15 cellular contexts compared by ENCODE assay signal in the genomic region with DNA sequence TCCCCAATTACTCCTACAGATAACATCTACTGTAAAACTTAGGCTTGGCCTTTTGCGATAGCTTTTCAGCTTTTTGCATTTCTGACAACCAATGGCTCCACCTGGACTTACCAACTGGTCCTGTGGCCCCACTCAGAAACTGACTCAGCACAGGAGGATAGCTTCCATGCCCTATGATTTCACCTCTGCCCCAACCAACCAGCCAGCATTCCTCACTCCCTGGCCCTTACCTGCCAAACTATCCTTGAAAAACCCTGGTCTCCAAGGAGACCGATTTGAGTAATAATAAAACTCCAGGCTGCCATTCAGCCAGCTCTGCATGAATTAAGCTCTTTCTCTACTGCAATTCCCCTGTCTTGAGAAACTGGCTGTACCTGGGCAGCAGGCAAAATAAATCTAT. TPM values are rescaled to one million over a fixed set of nuclear protein-coding genes. Genes with fewer than 3 reads are reported as not detected.
DNase-seq lines count a peak whose midpoint lies in the region; ATAC-seq and TF ChIP-seq lines count a peak whose summit lies in the region.
"Had no signal": no experiment of that assay in that cellular context is flagged by ENCODE, and none has a peak within 500 bp of the region (broad histone marks: within the 10 kb centered on the region; RNA-seq: fewer than 3 reads in every experiment).

No MANE protein-coding gene starts in this region.

- no peak overlapping the region for H3T11ph ChIP-seq in H9 (ENCODE audit: low read length)

- H4K20me1 ChIP-seq in H9 (ENCODE audit: control insufficient read depth, insufficient read depth, insufficient read length), result no peaks in the 10 kb centered on the region

- H4K8ac ChIP-seq in H9 (replicated peaks; ENCODE audit: insufficient read length, low read depth, low read length), result no peak overlapping the region

- 0 out of 2 replicates have a peak overlapping the region, but pooled peaks have one; percentile 11 for H3K14ac ChIP-seq in H9 (ENCODE audit: insufficient read depth, low read length)

- H3K4me3 Mint-ChIP-seq in H9, result peak overlapping the region in 1 of 2 experiments; percentile 39; a peak in 2 of 5 replicates
- H3K4me3 Mint-ChIP-seq in mesothelial cell of epicardium, result no peak overlapping the region
- H3K4me3 Mint-ChIP-seq: activated naive CD8-positive, alpha-beta T cell treated with anti-CD3 and anti-CD28 coated beads, Interleukin-2, amount 10 ng/mL, durations not matched to agents 7 days and 5 days had no signal

- TF ChIP-seq POLR2A in erythroblast (IDR thresholded peaks at IDR 0.05; ENCODE audit: low read length) (no peak), adrenal gland (IDR thresholded peaks at IDR 0.05) (no peak)

- H3K79me2 ChIP-seq in H9 (ENCODE audit: insufficient read depth, low read length), result no peaks in the 10 kb centered on the region

- H3K4ac ChIP-seq in H9 (ENCODE audit: low read depth, low read length), result no peak overlapping the region

- H3K4me3 ChIP-seq in NT2/D1 (ENCODE audit: insufficient read length, low read depth) (no peak overlapping the region), adrenal gland (no peak overlapping the region)
- H3K4me3 ChIP-seq: coronary artery had no signal

- H3K9me3 ChIP-seq in H9 (ENCODE audit: control insufficient read depth, low read depth, low read length), result no peaks in the 10 kb centered on the region
- no peaks in the 10 kb centered on the region for H3K9me3 ChIP-seq in NT2/D1 (ENCODE audit: insufficient read depth, low read length)
- no peaks in the 10 kb centered on the region for H3K9me3 ChIP-seq in adrenal gland (replicated peaks in 1 of 3)

- H3K27ac Mint-ChIP-seq in H9, result peak overlapping the region; percentile 93 to 99 (median 94)
- H3K27ac Mint-ChIP-seq in mesothelial cell of epicardium, result peak overlapping the region; percentile 53

- H3K36me3 Mint-ChIP-seq in H9 (ENCODE audit: insufficient read depth in 1 of 3, low read depth in 3 of 3) (peaks cover 19 to 25% (median 19%) of the 10 kb centered on the region in 3 experiments), mesothelial cell of epicardium (peaks cover 36% of the 10 kb centered on the region)

- no peak overlapping the region for H4K5ac ChIP-seq in H9 (ENCODE audit: insufficient read length, low read depth, low read length)

- no peak overlapping the region for H2BK20ac ChIP-seq in H9 (ENCODE audit: low read depth, low read length, poor library complexity, severe bottlenecking)

- no peak overlapping the region for H2BK5ac ChIP-seq in H9 (ENCODE audit: insufficient read length, low read length)

- no peak overlapping the region for H3K18ac ChIP-seq in H9 (ENCODE audit: insufficient read length, low read depth, low read length)

- H3K9ac ChIP-seq in H9 (ENCODE audit: extremely low read depth, insufficient read length, low read length), result no peak overlapping the region
- H3K9ac ChIP-seq in NT2/D1 (ENCODE audit: insufficient read length, low read depth), result no peak overlapping the region

- H3K36me3 ChIP-seq in NT2/D1 (ENCODE audit: insufficient read depth, insufficient read length, low read length) (peaks cover 29% of the 10 kb centered on the region), adrenal gland (replicated peaks in 1 of 2) (peaks cover 0 to 29% of the 10 kb centered on the region in 2 donors)

- H3K27ac ChIP-seq in H9 (ENCODE audit: insufficient read length, low read depth, low read length) (peak overlapping the region; percentile 88), foreskin keratinocyte (no peak overlapping the region), adrenal gland (no peak overlapping the region)
- H3K27ac ChIP-seq: coronary artery, WERI-Rb-1 had no signal

- peak; percentile 90 for DNase-seq in H9
- DNase-seq in NT2/D1 (ENCODE audit: low read depth, low spot score), result peak; percentile 74
- DNase-seq in foreskin keratinocyte, result peak; percentile 18 to 60
- no peak for DNase-seq in mesothelial cell of epicardium (ENCODE audit: low spot score in 2 of 2, unreplicated experiment in 2 of 2)
- DNase-seq in NCI-H1092 (lab: John Stamatoyannopoulos, UW), result no peak
- no peak for DNase-seq in erythroblast (lab: John Stamatoyannopoulos, UW)
- no peak for DNase-seq in adrenal gland
- DNase-seq: activated naive CD8-positive, alpha-beta T cell treated with anti-CD3 and anti-CD28 coated beads, Interleukin-2, amount 10 ng/mL, durations not matched to agents 7 days and 5 days; C1 segment of cervical spinal cord; left cardiac atrium; NCI-H748 treated with DMSO at 0.1 percent for 48 hours; nephron progenitor cell; WERI-Rb-1 had no signal

- no peak overlapping the region for H2BK12ac ChIP-seq in H9 (ENCODE audit: insufficient read length, low read depth, low read length)

- H2BK120ac ChIP-seq in H9 (ENCODE audit: low read depth, low read length, poor library complexity, severe bottlenecking), result peak overlapping the region; percentile 39

- H4K91ac ChIP-seq in H9 (ENCODE audit: insufficient read length, low read depth, low read length), result no peak overlapping the region

- H2AK5ac ChIP-seq in H9 (ENCODE audit: insufficient read length, low read length), result no peak overlapping the region

- no peaks in the 10 kb centered on the region for H3K79me1 ChIP-seq in H9 (ENCODE audit: insufficient read depth, low read depth, low read length, poor library complexity, severe bottlenecking)

- no peak overlapping the region for H2AFZ ChIP-seq in H9 (ENCODE audit: low read length)

- no peak overlapping the region for H3K23ac ChIP-seq in H9 (ENCODE audit: insufficient read length, low read depth, low read length)

- peak; percentile 54 for ATAC-seq in foreskin keratinocyte
- no peak for ATAC-seq in activated CD4-positive, CD25-positive, alpha-beta regulatory T cell treated with anti-CD3 and anti-CD28 coated beads, Interleukin-2, amount 50 U/mL, for 24 hours

- no peaks in the 10 kb centered on the region for H3K23me2 ChIP-seq in H9 (ENCODE audit: insufficient read length, low read depth, low read length, poor library complexity, severe bottlenecking)

- no CpG with 5 or more reads among the region's 2 CpGs for WGBS in H9 (ENCODE audit: extremely low coverage, insufficient read length, low lambda C conversion rate)
- WGBS in adrenal gland, 4 donors, result 67 to 79% (median 74%) methylated on average over 2 of the region's 2 CpGs

- H3K27me3 ChIP-seq in H9 (ENCODE audit: insufficient read depth, low read length) (no peaks in the 10 kb centered on the region), NT2/D1 (ENCODE audit: insufficient read depth, insufficient read length) (no peaks in the 10 kb centered on the region), foreskin keratinocyte (no peaks in the 10 kb centered on the region), adrenal gland (no peaks in the 10 kb centered on the region)

- H3K4me1 ChIP-seq in H9 (ENCODE audit: insufficient read depth, low read length) (peaks cover 33% of the 10 kb centered on the region; the same call in 1 of the 2 replicates), NT2/D1 (ENCODE audit: insufficient read depth, insufficient read length) (peaks cover 10% of the 10 kb centered on the region), foreskin keratinocyte (no peaks in the 10 kb centered on the region), adrenal gland (replicated peaks in 1 of 2) (no peaks in the 10 kb centered on the region)

- no peak overlapping the region for H3K56ac ChIP-seq in H9 (ENCODE audit: insufficient read length, low read depth, low read length)

- peak overlapping the region; percentile 33 for H3K4me2 ChIP-seq in H9 (ENCODE audit: insufficient read depth, insufficient read length, low read length)

- H3K9me3 Mint-ChIP-seq in H9 (peaks cover 0 to 5% of the 10 kb centered on the region in 2 experiments; a peak in 2 of 5 replicates), mesothelial cell of epicardium (no peaks in the 10 kb centered on the region)
- H3K9me3 Mint-ChIP-seq: activated naive CD8-positive, alpha-beta T cell treated with anti-CD3 and anti-CD28 coated beads, Interleukin-2, amount 10 ng/mL, durations not matched to agents 7 days and 5 days; nephron progenitor cell had no signal

- no peak overlapping the region for H2BK15ac ChIP-seq in H9 (ENCODE audit: low read depth, low read length)

- intact Hi-C loops in adrenal gland (cut with DNase I), result no loop called here

- H3K27me3 Mint-ChIP-seq in H9 (ENCODE audit: low read depth), result no peaks in the 10 kb centered on the region
- H3K27me3 Mint-ChIP-seq in mesothelial cell of epicardium (ENCODE audit: low read depth), result no peaks in the 10 kb centered on the region
- H3K27me3 Mint-ChIP-seq: activated naive CD8-positive, alpha-beta T cell treated with anti-CD3 and anti-CD28 coated beads, Interleukin-2, amount 10 ng/mL, durations not matched to agents 7 days and 5 days had no signal

- TF ChIP-seq CTCF in H9 (conservative IDR thresholded peaks at IDR 0.05) (no peak), foreskin keratinocyte (conservative IDR thresholded peaks at IDR 0.05) (no peak), mesothelial cell of epicardium (IDR thresholded peaks at IDR 0.05; ENCODE audit: unreplicated experiment) (no peak), adrenal gland (IDR thresholded peaks at IDR 0.05) (no peak)

- H3K4me1 Mint-ChIP-seq in H9, result peaks cover 50 to 57% of the 10 kb centered on the region in 2 experiments
- H3K4me1 Mint-ChIP-seq in mesothelial cell of epicardium, result peaks cover 25% of the 10 kb centered on the region
- H3K4me1 Mint-ChIP-seq: activated naive CD8-positive, alpha-beta T cell treated with anti-CD3 and anti-CD28 coated beads, Interleukin-2, amount 10 ng/mL, durations not matched to agents 7 days and 5 days had no signal

RNA-seq across cellular contexts. Expression of gene TUBB6, which starts 28.2 kb away (rescaled TPM):
- total RNA-seq in H9 (2021) (134 and 135 TPM in 2 replicates), foreskin keratinocyte (772 and 774 TPM in 2 replicates), mesothelial cell of epicardium (53.1 to 57.5 TPM (median 55.0 TPM) in 3 replicates), adrenal gland (10 to 100 TPM; 15.7 to 90.8 (median 39.5) TPM)
- polyA plus RNA-seq in foreskin keratinocyte (680 and 693 TPM in 2 replicates), adrenal gland (10 to 100 TPM; 26.6 to 82.9 (median 46.5) TPM)

RNA-seq across cellular contexts. Expression of gene AFG3L2, which starts 40.8 kb away (rescaled TPM):
- total RNA-seq in H9 (2021), result 73.5 and 75.8 TPM in 2 replicates
- 48.1 and 57.0 TPM in 2 replicates for total RNA-seq in foreskin keratinocyte
- polyA plus RNA-seq in foreskin keratinocyte, result 27.0 and 33.1 TPM in 2 replicates
- total RNA-seq in mesothelial cell of epicardium, result 45.5 to 48.5 TPM (median 47.7 TPM) in 3 replicates
- total RNA-seq in adrenal gland, result 10 to 100 TPM; 41.0 to 68.7 (median 47.4) TPM
- polyA plus RNA-seq in adrenal gland, result 10 to 100 TPM; 15.6 to 59.2 (median 19.9) TPM

Comparison
In these comparisons a context has a peak if more than half of its experiments do, and no peak if none do; other contexts are left out.
1. DNase-seq: peak in H9 (single experiment), NT2/D1 (single experiment) and foreskin keratinocyte (2 of 2); none in mesothelial cell of epicardium (0 of 2), NCI-H1092 (single experiment), erythroblast (0 of 2) and adrenal gland (0 of 7).